ENCODE assay signal across 8 cellular contexts in genomic region chr2:138501427-138502252, GRCh38. TPM values are rescaled to one million over a fixed set of nuclear protein-coding genes. Genes with fewer than 3 reads are reported as not detected.
DNase-seq lines count a peak whose midpoint lies in the region; ATAC-seq and TF ChIP-seq lines count a peak whose summit lies in the region.

TSS of gene SPOPL (plus strand) at chr2:138501770. CDS start at chr2:138550217, 48,447 bp downstream.

- peaks cover 25% of the 10 kb centered on the region for H3K4me1 ChIP-seq in cardiac muscle cell (ENCODE audit: low read depth)

- DNase-seq in NCI-H1105 treated with DMSO at 0.1 percent for 48 hours (lab: John Stamatoyannopoulos, UW), result peak; percentile 83
- peak; percentile 85 for DNase-seq in SW480 (ENCODE audit: low spot score)
- DNase-seq in activated naive CD8-positive, alpha-beta T cell treated with anti-CD3 and anti-CD28 coated beads, Interleukin-2, amount 50 U/mL, for 24 hours, result peak; percentile 88
- peak; percentile 92 to 93 for DNase-seq in cardiac muscle cell (ENCODE audit: low read depth in 1 of 2, low spot score in 1 of 2)
- DNase-seq in posterior cingulate gyrus, result peak; percentile 79 to 99 (median 88)
- peak; percentile 92 for DNase-seq in type B pancreatic cell (ENCODE audit: extremely low spot score, unreplicated experiment)

- peaks cover 8% of the 10 kb centered on the region for H3K36me3 Mint-ChIP-seq in activated naive CD8-positive, alpha-beta T cell treated with anti-CD3 and anti-CD28 coated beads, Interleukin-2, amount 50 U/mL, for 24 hours (ENCODE audit: low read depth)
- no peaks in the 10 kb centered on the region for H3K36me3 Mint-ChIP-seq in type B pancreatic cell

- H3K27ac Mint-ChIP-seq in activated naive CD8-positive, alpha-beta T cell treated with anti-CD3 and anti-CD28 coated beads, Interleukin-2, amount 50 U/mL, for 24 hours, result peak within 1 kb of the TSS; percentile 99
- peak within 1 kb of the TSS; percentile 92 for H3K27ac Mint-ChIP-seq in type B pancreatic cell

- peak within 1 kb of the TSS; percentile 100 for H3K4me3 Mint-ChIP-seq in activated naive CD8-positive, alpha-beta T cell treated with anti-CD3 and anti-CD28 coated beads, Interleukin-2, amount 50 U/mL, for 24 hours
- H3K4me3 Mint-ChIP-seq in type B pancreatic cell, result peak within 1 kb of the TSS; percentile 99

- peak within 1 kb of the TSS; percentile 95 for H3K27ac ChIP-seq in cardiac muscle cell

- no peaks in the 10 kb centered on the region for H3K9me3 Mint-ChIP-seq in activated naive CD8-positive, alpha-beta T cell treated with anti-CD3 and anti-CD28 coated beads, Interleukin-2, amount 50 U/mL, for 24 hours
- no peaks in the 10 kb centered on the region for H3K9me3 Mint-ChIP-seq in type B pancreatic cell

- intact Hi-C loops in posterior cingulate gyrus (cut with DNase I), result no loop called here

- H3K27me3 ChIP-seq in cardiac muscle cell, result no peaks in the 10 kb centered on the region

- ATAC-seq in HG02623 (IDR thresholded peaks at IDR 0.05; ENCODE audit: unreplicated experiment), result peak; percentile 75
- ATAC-seq in activated naive CD8-positive, alpha-beta T cell treated with anti-CD3 and anti-CD28 coated beads, Interleukin-2, amount 50 U/mL, for 24 hours, result peak; percentile 87

- peak; percentile 8 for TF ChIP-seq CTCF in GM12873 (IDR thresholded peaks at IDR 0.05; ENCODE audit: insufficient read depth, low read depth, low read length, missing control alignments)
- TF ChIP-seq CTCF in cardiac muscle cell (IDR thresholded peaks at IDR 0.05; ENCODE audit: low read depth, low read length), result no peak
- peak; percentile 64 for TF ChIP-seq CTCF in type B pancreatic cell (conservative IDR thresholded peaks at IDR 0.05)

- H3K4me3 ChIP-seq in cardiac muscle cell, result peak within 1 kb of the TSS; percentile 89

- no peaks in the 10 kb centered on the region for H3K27me3 Mint-ChIP-seq in activated naive CD8-positive, alpha-beta T cell treated with anti-CD3 and anti-CD28 coated beads, Interleukin-2, amount 50 U/mL, for 24 hours
- H3K27me3 Mint-ChIP-seq in type B pancreatic cell, result no peaks in the 10 kb centered on the region

- H3K36me3 ChIP-seq in cardiac muscle cell, result no peaks in the 10 kb centered on the region

- no peaks in the 10 kb centered on the region for H3K9me3 ChIP-seq in cardiac muscle cell (ENCODE audit: low read depth)

- H3K4me1 Mint-ChIP-seq in activated naive CD8-positive, alpha-beta T cell treated with anti-CD3 and anti-CD28 coated beads, Interleukin-2, amount 50 U/mL, for 24 hours, result peaks cover 42% of the 10 kb centered on the region
- H3K4me1 Mint-ChIP-seq in type B pancreatic cell (ENCODE audit: unreplicated experiment), result peaks cover 18% of the 10 kb centered on the region

RNA-seq across cellular contexts. Expression of gene SPOPL, which starts in this region (rescaled TPM):
- 13.6 and 17.1 TPM in 2 replicates for total RNA-seq in cardiac muscle cell
- polyA plus RNA-seq in cardiac muscle cell, result 3.4 and 5.2 TPM in 2 replicates
- total RNA-seq in type B pancreatic cell (ENCODE audit: low replicate concordance), result 24.7 and 29.0 TPM in 2 replicates

Comparison
In these comparisons a context has a peak if more than half of its experiments do, and no peak if none do; other contexts are left out.
1. Peak in every context shown above with its lines: DNase-seq, ATAC-seq, H3K4me3 ChIP-seq and H3K27ac ChIP-seq.